ENCODE assay signal across 1 cellular context in genomic region chr2:65396348-65397026, GRCh38.
TF ChIP-seq lines count a peak whose summit lies in the region.

No MANE protein-coding gene starts in this region.

TF ChIP-seq in HepG2, 621 proteins besides CTCF, POLR2A, EP300 and RAD21 (continued from another document and continues in another):
- TF ChIP-seq, protein P1, sequence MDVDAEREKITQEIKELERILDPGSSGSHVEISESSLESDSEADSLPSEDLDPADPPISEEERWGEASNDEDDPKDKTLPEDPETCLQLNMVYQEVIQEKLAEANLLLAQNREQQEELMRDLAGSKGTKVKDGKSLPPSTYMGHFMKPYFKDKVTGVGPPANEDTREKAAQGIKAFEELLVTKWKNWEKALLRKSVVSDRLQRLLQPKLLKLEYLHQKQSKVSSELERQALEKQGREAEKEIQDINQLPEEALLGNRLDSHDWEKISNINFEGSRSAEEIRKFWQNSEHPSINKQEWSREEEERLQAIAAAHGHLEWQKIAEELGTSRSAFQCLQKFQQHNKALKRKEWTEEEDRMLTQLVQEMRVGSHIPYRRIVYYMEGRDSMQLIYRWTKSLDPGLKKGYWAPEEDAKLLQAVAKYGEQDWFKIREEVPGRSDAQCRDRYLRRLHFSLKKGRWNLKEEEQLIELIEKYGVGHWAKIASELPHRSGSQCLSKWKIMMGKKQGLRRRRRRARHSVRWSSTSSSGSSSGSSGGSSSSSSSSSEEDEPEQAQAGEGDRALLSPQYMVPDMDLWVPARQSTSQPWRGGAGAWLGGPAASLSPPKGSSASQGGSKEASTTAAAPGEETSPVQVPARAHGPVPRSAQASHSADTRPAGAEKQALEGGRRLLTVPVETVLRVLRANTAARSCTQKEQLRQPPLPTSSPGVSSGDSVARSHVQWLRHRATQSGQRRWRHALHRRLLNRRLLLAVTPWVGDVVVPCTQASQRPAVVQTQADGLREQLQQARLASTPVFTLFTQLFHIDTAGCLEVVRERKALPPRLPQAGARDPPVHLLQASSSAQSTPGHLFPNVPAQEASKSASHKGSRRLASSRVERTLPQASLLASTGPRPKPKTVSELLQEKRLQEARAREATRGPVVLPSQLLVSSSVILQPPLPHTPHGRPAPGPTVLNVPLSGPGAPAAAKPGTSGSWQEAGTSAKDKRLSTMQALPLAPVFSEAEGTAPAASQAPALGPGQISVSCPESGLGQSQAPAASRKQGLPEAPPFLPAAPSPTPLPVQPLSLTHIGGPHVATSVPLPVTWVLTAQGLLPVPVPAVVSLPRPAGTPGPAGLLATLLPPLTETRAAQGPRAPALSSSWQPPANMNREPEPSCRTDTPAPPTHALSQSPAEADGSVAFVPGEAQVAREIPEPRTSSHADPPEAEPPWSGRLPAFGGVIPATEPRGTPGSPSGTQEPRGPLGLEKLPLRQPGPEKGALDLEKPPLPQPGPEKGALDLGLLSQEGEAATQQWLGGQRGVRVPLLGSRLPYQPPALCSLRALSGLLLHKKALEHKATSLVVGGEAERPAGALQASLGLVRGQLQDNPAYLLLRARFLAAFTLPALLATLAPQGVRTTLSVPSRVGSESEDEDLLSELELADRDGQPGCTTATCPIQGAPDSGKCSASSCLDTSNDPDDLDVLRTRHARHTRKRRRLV (CRISPR knock-in tag; IDR thresholded peaks at IDR 0.05): no peak
- TF ChIP-seq, protein P2, sequence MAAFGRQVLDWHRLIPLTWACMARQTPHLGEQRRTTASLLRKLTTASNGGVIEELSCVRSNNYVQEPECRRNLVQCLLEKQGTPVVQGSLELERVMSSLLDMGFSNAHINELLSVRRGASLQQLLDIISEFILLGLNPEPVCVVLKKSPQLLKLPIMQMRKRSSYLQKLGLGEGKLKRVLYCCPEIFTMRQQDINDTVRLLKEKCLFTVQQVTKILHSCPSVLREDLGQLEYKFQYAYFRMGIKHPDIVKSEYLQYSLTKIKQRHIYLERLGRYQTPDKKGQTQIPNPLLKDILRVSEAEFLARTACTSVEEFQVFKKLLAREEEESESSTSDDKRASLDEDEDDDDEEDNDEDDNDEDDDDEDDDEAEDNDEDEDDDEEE (CRISPR knock-in tag; IDR thresholded peaks at IDR 0.05): 0 out of 2 replicates have a peak, but pooled peaks have one; percentile 86
- TF ChIP-seq ZNF337 (CRISPR knock-in tag; IDR thresholded peaks at IDR 0.05; ENCODE audit: borderline replicate concordance, low read depth): peak; percentile 86; the same call in 1 of the 2 replicates
- TF ChIP-seq YEATS2 (CRISPR knock-in tag; IDR thresholded peaks at IDR 0.05; ENCODE audit: borderline replicate concordance): 0 out of 2 replicates have a peak, but pooled peaks have one; percentile 14
- peak; percentile 80 for TF ChIP-seq POGZ (CRISPR knock-in tag; IDR thresholded peaks at IDR 0.05)
- no peak for TF ChIP-seq ZNF792 (CRISPR knock-in tag; IDR thresholded peaks at IDR 0.05)
- no peak for TF ChIP-seq HNRNPK (IDR thresholded peaks at IDR 0.05; ENCODE audit: low read depth, low read length, poor library complexity, severe bottlenecking)
- no peak for TF ChIP-seq EEA1 (CRISPR knock-in tag; IDR thresholded peaks at IDR 0.05; ENCODE audit: borderline replicate concordance)
- peak; percentile 91 for TF ChIP-seq NFIC (IDR thresholded peaks at IDR 0.05; ENCODE audit: low read length)
- no peak for TF ChIP-seq ZFP62 (CRISPR knock-in tag; IDR thresholded peaks at IDR 0.05)
- TF ChIP-seq GTF3A (CRISPR knock-in tag; conservative IDR thresholded peaks at IDR 0.05): no peak
- TF ChIP-seq PLSCR1 (CRISPR knock-in tag; IDR thresholded peaks at IDR 0.05; ENCODE audit: borderline replicate concordance): no peak
- peak; percentile 99 for TF ChIP-seq HINFP (CRISPR knock-in tag; IDR thresholded peaks at IDR 0.05; ENCODE audit: low read depth)
- no peak for TF ChIP-seq ZNF589 (CRISPR knock-in tag; conservative IDR thresholded peaks at IDR 0.05)
- no peak for TF ChIP-seq ATAD3A (CRISPR knock-in tag; IDR thresholded peaks at IDR 0.05)
- TF ChIP-seq ZSCAN30 (CRISPR knock-in tag; IDR thresholded peaks at IDR 0.05): no peak
- no peak for TF ChIP-seq RARG (CRISPR knock-in tag; IDR thresholded peaks at IDR 0.05; ENCODE audit: low read depth)
- 0 out of 2 replicates have a peak, but pooled peaks have one; percentile 45 for TF ChIP-seq ZNF446 (CRISPR knock-in tag; IDR thresholded peaks at IDR 0.05)
- TF ChIP-seq ZNF879 (CRISPR knock-in tag; IDR thresholded peaks at IDR 0.05): no peak
- TF ChIP-seq ZFP82 (CRISPR knock-in tag; IDR thresholded peaks at IDR 0.05; ENCODE audit: borderline replicate concordance): no peak
- no peak for TF ChIP-seq ZFAT (CRISPR knock-in tag; conservative IDR thresholded peaks at IDR 0.05)
- TF ChIP-seq ZNF501 (CRISPR knock-in tag; IDR thresholded peaks at IDR 0.05): peak; percentile 55
- TF ChIP-seq NCOA2 (CRISPR knock-in tag; IDR thresholded peaks at IDR 0.05): peak; percentile 82
- TF ChIP-seq, protein P3, sequence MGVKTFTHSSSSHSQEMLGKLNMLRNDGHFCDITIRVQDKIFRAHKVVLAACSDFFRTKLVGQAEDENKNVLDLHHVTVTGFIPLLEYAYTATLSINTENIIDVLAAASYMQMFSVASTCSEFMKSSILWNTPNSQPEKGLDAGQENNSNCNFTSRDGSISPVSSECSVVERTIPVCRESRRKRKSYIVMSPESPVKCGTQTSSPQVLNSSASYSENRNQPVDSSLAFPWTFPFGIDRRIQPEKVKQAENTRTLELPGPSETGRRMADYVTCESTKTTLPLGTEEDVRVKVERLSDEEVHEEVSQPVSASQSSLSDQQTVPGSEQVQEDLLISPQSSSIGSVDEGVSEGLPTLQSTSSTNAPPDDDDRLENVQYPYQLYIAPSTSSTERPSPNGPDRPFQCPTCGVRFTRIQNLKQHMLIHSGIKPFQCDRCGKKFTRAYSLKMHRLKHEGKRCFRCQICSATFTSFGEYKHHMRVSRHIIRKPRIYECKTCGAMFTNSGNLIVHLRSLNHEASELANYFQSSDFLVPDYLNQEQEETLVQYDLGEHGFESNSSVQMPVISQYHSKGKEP (CRISPR knock-in tag; IDR thresholded peaks at IDR 0.05): no peak
- TF ChIP-seq ISX (CRISPR knock-in tag; conservative IDR thresholded peaks at IDR 0.05): no peak
- TF ChIP-seq ZNF776 (CRISPR knock-in tag; IDR thresholded peaks at IDR 0.05): no peak
- TF ChIP-seq, protein P4, sequence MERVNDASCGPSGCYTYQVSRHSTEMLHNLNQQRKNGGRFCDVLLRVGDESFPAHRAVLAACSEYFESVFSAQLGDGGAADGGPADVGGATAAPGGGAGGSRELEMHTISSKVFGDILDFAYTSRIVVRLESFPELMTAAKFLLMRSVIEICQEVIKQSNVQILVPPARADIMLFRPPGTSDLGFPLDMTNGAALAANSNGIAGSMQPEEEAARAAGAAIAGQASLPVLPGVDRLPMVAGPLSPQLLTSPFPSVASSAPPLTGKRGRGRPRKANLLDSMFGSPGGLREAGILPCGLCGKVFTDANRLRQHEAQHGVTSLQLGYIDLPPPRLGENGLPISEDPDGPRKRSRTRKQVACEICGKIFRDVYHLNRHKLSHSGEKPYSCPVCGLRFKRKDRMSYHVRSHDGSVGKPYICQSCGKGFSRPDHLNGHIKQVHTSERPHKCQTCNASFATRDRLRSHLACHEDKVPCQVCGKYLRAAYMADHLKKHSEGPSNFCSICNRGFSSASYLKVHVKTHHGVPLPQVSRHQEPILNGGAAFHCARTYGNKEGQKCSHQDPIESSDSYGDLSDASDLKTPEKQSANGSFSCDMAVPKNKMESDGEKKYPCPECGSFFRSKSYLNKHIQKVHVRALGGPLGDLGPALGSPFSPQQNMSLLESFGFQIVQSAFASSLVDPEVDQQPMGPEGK (CRISPR knock-in tag; IDR thresholded peaks at IDR 0.05): peak; percentile 73
- no peak for TF ChIP-seq HCFC1 (IDR thresholded peaks at IDR 0.05; ENCODE audit: low read depth, low read length)
- no peak for TF ChIP-seq GABPA (IDR thresholded peaks at IDR 0.05; ENCODE audit: low read depth, low read length)
- peak; percentile 54; the same call in 1 of the 2 replicates for TF ChIP-seq GABPA (CRISPR knock-in tag; IDR thresholded peaks at IDR 0.05; ENCODE audit: low read depth)
- no peak; the same call in 1 of the 2 replicates for TF ChIP-seq ZNF547 (CRISPR knock-in tag; IDR thresholded peaks at IDR 0.05)
- TF ChIP-seq, protein P5, sequence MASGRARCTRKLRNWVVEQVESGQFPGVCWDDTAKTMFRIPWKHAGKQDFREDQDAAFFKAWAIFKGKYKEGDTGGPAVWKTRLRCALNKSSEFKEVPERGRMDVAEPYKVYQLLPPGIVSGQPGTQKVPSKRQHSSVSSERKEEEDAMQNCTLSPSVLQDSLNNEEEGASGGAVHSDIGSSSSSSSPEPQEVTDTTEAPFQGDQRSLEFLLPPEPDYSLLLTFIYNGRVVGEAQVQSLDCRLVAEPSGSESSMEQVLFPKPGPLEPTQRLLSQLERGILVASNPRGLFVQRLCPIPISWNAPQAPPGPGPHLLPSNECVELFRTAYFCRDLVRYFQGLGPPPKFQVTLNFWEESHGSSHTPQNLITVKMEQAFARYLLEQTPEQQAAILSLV (CRISPR knock-in tag; IDR thresholded peaks at IDR 0.05; ENCODE audit: borderline replicate concordance): no peak
- TF ChIP-seq KLF13 (CRISPR knock-in tag; IDR thresholded peaks at IDR 0.05): no peak
- TF ChIP-seq ZNF703 (CRISPR knock-in tag; IDR thresholded peaks at IDR 0.05; ENCODE audit: borderline replicate concordance): no peak
- TF ChIP-seq RBM22 (optimal IDR thresholded peaks at IDR 0.05; ENCODE audit: low read length): peak; percentile 81
- TF ChIP-seq, protein P6, sequence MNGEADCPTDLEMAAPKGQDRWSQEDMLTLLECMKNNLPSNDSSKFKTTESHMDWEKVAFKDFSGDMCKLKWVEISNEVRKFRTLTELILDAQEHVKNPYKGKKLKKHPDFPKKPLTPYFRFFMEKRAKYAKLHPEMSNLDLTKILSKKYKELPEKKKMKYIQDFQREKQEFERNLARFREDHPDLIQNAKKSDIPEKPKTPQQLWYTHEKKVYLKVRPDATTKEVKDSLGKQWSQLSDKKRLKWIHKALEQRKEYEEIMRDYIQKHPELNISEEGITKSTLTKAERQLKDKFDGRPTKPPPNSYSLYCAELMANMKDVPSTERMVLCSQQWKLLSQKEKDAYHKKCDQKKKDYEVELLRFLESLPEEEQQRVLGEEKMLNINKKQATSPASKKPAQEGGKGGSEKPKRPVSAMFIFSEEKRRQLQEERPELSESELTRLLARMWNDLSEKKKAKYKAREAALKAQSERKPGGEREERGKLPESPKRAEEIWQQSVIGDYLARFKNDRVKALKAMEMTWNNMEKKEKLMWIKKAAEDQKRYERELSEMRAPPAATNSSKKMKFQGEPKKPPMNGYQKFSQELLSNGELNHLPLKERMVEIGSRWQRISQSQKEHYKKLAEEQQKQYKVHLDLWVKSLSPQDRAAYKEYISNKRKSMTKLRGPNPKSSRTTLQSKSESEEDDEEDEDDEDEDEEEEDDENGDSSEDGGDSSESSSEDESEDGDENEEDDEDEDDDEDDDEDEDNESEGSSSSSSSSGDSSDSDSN (CRISPR knock-in tag; IDR thresholded peaks at IDR 0.05): peak; percentile 28; the same call in 1 of the 2 replicates
- peak; percentile 56; the same call in 1 of the 2 replicates for TF ChIP-seq ZNF350 (CRISPR knock-in tag; IDR thresholded peaks at IDR 0.05; ENCODE audit: borderline replicate concordance, low read depth)
- TF ChIP-seq SIX1 (CRISPR knock-in tag; IDR thresholded peaks at IDR 0.05; ENCODE audit: borderline replicate concordance): peak; percentile 52; the same call in 1 of the 2 replicates
